ENCODE assay signal across 21 cellular contexts in genomic region chr21:42847051-42847707, GRCh38. TPM values are rescaled to one million over a fixed set of nuclear protein-coding genes. Genes with fewer than 3 reads are reported as not detected.
A peak's percentile ranks its signal among the peaks of the same experiment; 100 is the strongest.
DNase-seq lines count a peak whose midpoint lies in the region; ATAC-seq, FAIRE-seq and TF ChIP-seq lines count a peak whose summit lies in the region.
"Had no signal": no experiment of that assay in that cellular context is flagged by ENCODE, and none has a peak within 500 bp of the region (broad histone marks: within the 10 kb centered on the region; RNA-seq: fewer than 3 reads in every experiment).

No MANE protein-coding gene starts in this region.

- H3K27ac ChIP-seq in right lobe of liver = no peak overlapping the region
- H3K27ac ChIP-seq in HepG2 (ENCODE audit: extremely low read length, insufficient read depth, low read length) = no peak overlapping the region
- peak overlapping the region; percentile 27; the same call in 1 of the 2 replicates for H3K27ac ChIP-seq in VCaP
- no peak overlapping the region for H3K27ac ChIP-seq in lower lobe of right lung
- H3K27ac ChIP-seq in upper lobe of right lung = no peak overlapping the region
- H3K27ac ChIP-seq: ovary, upper lobe of left lung had no signal

- H3K27me3 ChIP-seq in right lobe of liver (no peaks in the 10 kb centered on the region), HepG2 (ENCODE audit: control insufficient read depth in 1 of 2, insufficient read depth in 2 of 2, low read length in 2 of 2) (no peaks in the 10 kb centered on the region), lower lobe of right lung (ENCODE audit: low read depth) (no peaks in the 10 kb centered on the region), upper lobe of right lung (no peaks in the 10 kb centered on the region)
- H3K27me3 ChIP-seq: ovary, upper lobe of left lung had no signal

- H3K36me3 ChIP-seq in right lobe of liver = peaks cover 0 to 39% (median 13%) of the 10 kb centered on the region in 4 donors
- peaks cover 27 to 81% of the 10 kb centered on the region in 2 experiments for H3K36me3 ChIP-seq in HepG2 (replicated peaks in 1 of 2; ENCODE audit: control insufficient read depth in 1 of 2, insufficient read depth in 2 of 2, low read length in 2 of 2)
- peaks cover 91% of the 10 kb centered on the region for H3K36me3 ChIP-seq in lower lobe of right lung
- peaks cover 74% of the 10 kb centered on the region for H3K36me3 ChIP-seq in upper lobe of right lung
- H3K36me3 ChIP-seq: ovary had no signal

- H3K4me3 ChIP-seq in right lobe of liver = no peak overlapping the region
- H3K4me3 ChIP-seq in HepG2 (replicated peaks in 1 of 3; ENCODE audit: insufficient read depth in 1 of 3, low read depth in 2 of 3, low read length in 3 of 3) = no peak overlapping the region
- no peak overlapping the region for H3K4me3 ChIP-seq in lower lobe of right lung
- H3K4me3 ChIP-seq in upper lobe of right lung = no peak overlapping the region
- H3K4me3 ChIP-seq: ovary, upper lobe of left lung had no signal

- H3K9me3 ChIP-seq in right lobe of liver (no peaks in the 10 kb centered on the region), HepG2 (ENCODE audit: low read length) (no peaks in the 10 kb centered on the region), lower lobe of right lung (no peaks in the 10 kb centered on the region), upper lobe of right lung (no peaks in the 10 kb centered on the region)
- H3K9me3 ChIP-seq: ovary, upper lobe of left lung had no signal

- no peak overlapping the region for H2AFZ ChIP-seq in HepG2 (ENCODE audit: low read length)

- TF ChIP-seq CTCF in right lobe of liver (IDR thresholded peaks at IDR 0.05) = no peak
- TF ChIP-seq CTCF in HepG2 (CRISPR knock-in tag; IDR thresholded peaks at IDR 0.05) = no peak
- no peak for TF ChIP-seq CTCF in VCaP (conservative IDR thresholded peaks at IDR 0.05)
- no peak for TF ChIP-seq CTCF in lower lobe of right lung (IDR thresholded peaks at IDR 0.05)
- no peak for TF ChIP-seq CTCF in upper lobe of right lung (IDR thresholded peaks at IDR 0.05)

- BruUV-seq in HepG2 (replicated peaks; lab: Mats Ljungman, UMichigan) = no TSS peak

- H3K4me1 ChIP-seq in right lobe of liver = peaks cover 0 to 19% (median 12%) of the 10 kb centered on the region in 4 donors
- no peaks in the 10 kb centered on the region for H3K4me1 ChIP-seq in HepG2 (ENCODE audit: insufficient read depth, low read length)
- peaks cover 10% of the 10 kb centered on the region for H3K4me1 ChIP-seq in lower lobe of right lung
- H3K4me1 ChIP-seq in upper lobe of right lung = peaks cover 5% of the 10 kb centered on the region

- TF ChIP-seq RAD21 in HepG2 (CRISPR knock-in tag; IDR thresholded peaks at IDR 0.05) = no peak

- in situ Hi-C loops in HepG2 (cut with HindIII; ENCODE audit: extremely low pct_ligation_motif_present, low pct_unique_long_range_greater_than_20kb) = no loop called here

- CTCF ChIA-PET in HepG2 (lab: Yijun Ruan, JAX; ENCODE audit: low intra/inter-chr PET ratio, low total read pairs) = no interaction called here

- intact Hi-C loops in right lobe of liver (cut with DNase I) = no loop called here
- intact Hi-C loops in HepG2 (cut with micrococcal nuclease; ENCODE audit: unreplicated experiment) = no loop called here
- intact Hi-C loops in lower lobe of right lung (cut with DNase I) = no loop called here
- intact Hi-C loops in upper lobe of right lung (cut with DNase I) = no loop called here

- ATAC-seq in right lobe of liver (no peak), HepG2 (no peak), lower lobe of right lung (no peak), upper lobe of right lung (no peak), GM21529 (IDR thresholded peaks at IDR 0.05; ENCODE audit: unreplicated experiment) (no peak), GM21515 (IDR thresholded peaks at IDR 0.05; ENCODE audit: unreplicated experiment) (no peak)
- ATAC-seq: activated CD4-positive, alpha-beta T cell treated with anti-CD3 and anti-CD28 coated beads for 36 hours; activated naive CD8-positive, alpha-beta T cell treated with anti-CD3 and anti-CD28 coated beads, Interleukin-2, amount 50 U/mL, for 24 hours; CD8-positive, alpha-beta T cell; naive thymus-derived CD8-positive, alpha-beta T cell had no signal

- no peak overlapping the region for H3K4me2 ChIP-seq in HepG2 (ENCODE audit: low read depth, low read length)

- POLR2A ChIA-PET in HepG2 (lab: Yijun Ruan, JAX) = no interaction called here

- no peak overlapping the region for H3K9ac ChIP-seq in HepG2 (ENCODE audit: insufficient read depth, low read depth, low read length)

- 58% methylated on average over 4 of the region's 18 CpGs for WGBS in right lobe of liver (ENCODE audit: insufficient coverage, low coverage, low lambda C conversion rate, missing lambda C conversion rate)
- 92% methylated on average over 17 of the region's 18 CpGs for WGBS in HepG2 (ENCODE audit: low lambda C conversion rate)

- TF ChIP-seq POLR2A in right lobe of liver (IDR thresholded peaks at IDR 0.05) (no peak), HepG2 (IDR thresholded peaks at IDR 0.05; ENCODE audit: insufficient read depth in 1 of 2, low read depth in 2 of 2, low read length in 2 of 2) (no peak)

- peak in 2 of 3 donors; percentile 18 to 35 for DNase-seq in right lobe of liver
- DNase-seq in HepG2 (ENCODE audit: low spot score) = no peak
- DNase-seq in lower lobe of right lung = peak; percentile 31
- DNase-seq in upper lobe of right lung = peak; percentile 61
- DNase-seq in NCI-H146 (lab: John Stamatoyannopoulos, UW) = no peak
- DNase-seq: activated CD4-positive, alpha-beta T cell treated with anti-CD3 and anti-CD28 coated beads for 36 hours; activated naive CD8-positive, alpha-beta T cell treated with anti-CD3 and anti-CD28 coated beads, Interleukin-2, amount 50 U/mL, for 24 hours; CD8-positive, alpha-beta T cell; cerebellar nuclear complex; NCI-H1105 treated with DMSO at 0.1 percent for 48 hours; NCI-H2081; NCI-H446 treated with DMSO at 0.1 percent for 48 hours; OCI-M1; SHP77 treated with DMSO at 0.1 percent for 48 hours; stimulated activated CD4-positive, alpha-beta T cell treated with anti-CD3 and anti-CD28 coated beads, Interleukin-15, amount 100 ng/mL, for 24 hours; upper lobe of left lung had no signal

- H4K20me1 ChIP-seq in HepG2 (ENCODE audit: insufficient read depth, low read length) = no peaks in the 10 kb centered on the region

- TF ChIP-seq EP300 in HepG2 (IDR thresholded peaks at IDR 0.05; ENCODE audit: low read depth in 2 of 2, low read length in 2 of 2) (no peak), HepG2 (CRISPR knock-in tag; IDR thresholded peaks at IDR 0.05; ENCODE audit: borderline replicate concordance) (no peak)

- peaks cover 6% of the 10 kb centered on the region for H3K79me2 ChIP-seq in HepG2 (ENCODE audit: insufficient read depth, low read length)

- FAIRE-seq in HepG2 (lab: Jason Lieb, UNC) = no peak

RNA-seq across cellular contexts. Expression of gene WDR4, which starts 32.2 kb away (rescaled TPM):
- 10 to 100 TPM in 1 of 6 experiments, 1 to 10 TPM in 5; 6.3 to 10.5 (median 8.0) TPM for total RNA-seq in right lobe of liver
- 14.4 and 14.8 TPM in 2 replicates for total RNA-seq in HepG2 (2016; rRNA removed; fragmentation: Illumina TruSeq; extraction: Trizol)
- total RNA-seq in HepG2 (2016; cell fraction: cytosol; rRNA removed; fragmentation: Illumina TruSeq; extraction: Trizol; ENCODE audit: low read depth) = 5.6 and 6.6 TPM in 2 replicates
- total RNA-seq in HepG2 (2016; cell fraction: insoluble cytoplasmic fraction; rRNA removed; fragmentation: Illumina TruSeq; extraction: Trizol) = 13.1 and 14.9 TPM in 2 replicates
- 6.4 and 7.7 TPM in 2 replicates for total RNA-seq in HepG2 (2016; cell fraction: membrane; rRNA removed; fragmentation: Illumina TruSeq; extraction: Trizol)
- 19.0 and 23.6 TPM in 2 replicates for total RNA-seq in HepG2 (2016; cell fraction: nucleus; rRNA removed; fragmentation: Illumina TruSeq; extraction: Trizol)
- 10.9 and 11.3 TPM in 2 replicates for polyA plus RNA-seq in HepG2 (2011; rRNA removed)
- 9.4 and 15.2 TPM in 2 replicates for polyA plus RNA-seq in HepG2 (2011; cell fraction: cytosol; rRNA removed)
- polyA plus RNA-seq in HepG2 (2011; cell fraction: nucleus; rRNA removed) = 45.2 and 52.9 TPM in 2 replicates
- 10.2 and 10.8 TPM in 2 replicates for polyA plus RNA-seq in HepG2 (2012)
- polyA plus RNA-seq in HepG2 (2016; cell fraction: cytosol; fragmentation: Illumina TruSeq; extraction: Trizol; ENCODE audit: low read depth) = 3.4 and 3.8 TPM in 2 replicates
- polyA plus RNA-seq in HepG2 (2016; cell fraction: insoluble cytoplasmic fraction; fragmentation: Illumina TruSeq; extraction: Trizol; ENCODE audit: low read depth) = 17.9 and 21.8 TPM in 2 replicates
- 5.6 and 6.6 TPM in 2 replicates for polyA plus RNA-seq in HepG2 (2016; cell fraction: membrane; fragmentation: Illumina TruSeq; extraction: Trizol; ENCODE audit: low read depth)
- 29.4 and 30.7 TPM in 2 replicates for polyA plus RNA-seq in HepG2 (2016; cell fraction: nucleus; fragmentation: Illumina TruSeq; extraction: Trizol; ENCODE audit: insufficient read depth, low read depth)
- polyA minus RNA-seq in HepG2 (2011; rRNA and poly(A)+ RNA removed; ENCODE audit: low replicate concordance) = 35.6 and 97.8 TPM in 2 replicates
- polyA minus RNA-seq in HepG2 (2011; cell fraction: cytosol; rRNA and poly(A)+ RNA removed) = 5.3 and 5.5 TPM in 2 replicates
- 31.8 and 38.4 TPM in 2 replicates for polyA minus RNA-seq in HepG2 (2011; cell fraction: nucleus; rRNA and poly(A)+ RNA removed)
- 17.1 TPM for total RNA-seq in lower lobe of right lung
- 18.4 TPM for total RNA-seq in upper lobe of right lung

RNA-seq across cellular contexts. Expression of gene NDUFV3, which starts 45.9 kb away (rescaled TPM):
- 10 to 100 TPM; 18.9 to 39.1 (median 23.6) TPM for total RNA-seq in right lobe of liver
- 29.6 and 35.7 TPM in 2 replicates for total RNA-seq in HepG2 (2016; rRNA removed; fragmentation: Illumina TruSeq; extraction: Trizol)
- total RNA-seq in HepG2 (2016; cell fraction: cytosol; rRNA removed; fragmentation: Illumina TruSeq; extraction: Trizol; ENCODE audit: low read depth) = 10.7 and 12.6 TPM in 2 replicates
- 29.5 and 34.4 TPM in 2 replicates for total RNA-seq in HepG2 (2016; cell fraction: insoluble cytoplasmic fraction; rRNA removed; fragmentation: Illumina TruSeq; extraction: Trizol)
- 17.4 and 17.6 TPM in 2 replicates for total RNA-seq in HepG2 (2016; cell fraction: membrane; rRNA removed; fragmentation: Illumina TruSeq; extraction: Trizol)
- total RNA-seq in HepG2 (2016; cell fraction: nucleus; rRNA removed; fragmentation: Illumina TruSeq; extraction: Trizol) = 14.6 and 17.9 TPM in 2 replicates
- 14.2 and 15.4 TPM in 2 replicates for polyA plus RNA-seq in HepG2 (2011; rRNA removed)
- 15.0 and 17.3 TPM in 2 replicates for polyA plus RNA-seq in HepG2 (2011; cell fraction: cytosol; rRNA removed)
- 11.9 and 13.2 TPM in 2 replicates for polyA plus RNA-seq in HepG2 (2011; cell fraction: nucleus; rRNA removed)
- 17.6 and 21.1 TPM in 2 replicates for polyA plus RNA-seq in HepG2 (2012)
- 11.7 and 13.4 TPM in 2 replicates for polyA plus RNA-seq in HepG2 (2016; cell fraction: cytosol; fragmentation: Illumina TruSeq; extraction: Trizol; ENCODE audit: low read depth)
- polyA plus RNA-seq in HepG2 (2016; cell fraction: insoluble cytoplasmic fraction; fragmentation: Illumina TruSeq; extraction: Trizol; ENCODE audit: low read depth) = 27.9 and 29.5 TPM in 2 replicates
- 13.6 and 15.3 TPM in 2 replicates for polyA plus RNA-seq in HepG2 (2016; cell fraction: membrane; fragmentation: Illumina TruSeq; extraction: Trizol; ENCODE audit: low read depth)
- polyA plus RNA-seq in HepG2 (2016; cell fraction: nucleus; fragmentation: Illumina TruSeq; extraction: Trizol; ENCODE audit: insufficient read depth, low read depth) = 20.7 and 24.6 TPM in 2 replicates
- polyA minus RNA-seq in HepG2 (2011; rRNA and poly(A)+ RNA removed; ENCODE audit: low replicate concordance) = 10.6 and 20.7 TPM in 2 replicates
- 14.2 and 15.6 TPM in 2 replicates for polyA minus RNA-seq in HepG2 (2011; cell fraction: cytosol; rRNA and poly(A)+ RNA removed)
- polyA minus RNA-seq in HepG2 (2011; cell fraction: nucleus; rRNA and poly(A)+ RNA removed) = 8.2 and 14.2 TPM in 2 replicates
- total RNA-seq in lower lobe of right lung = 35.7 TPM
- total RNA-seq in upper lobe of right lung = 38.5 TPM

Comparison
In these comparisons a context has a peak if more than half of its experiments do, and no peak if none do; other contexts are left out.
1. DNase-seq: peak in right lobe of liver (2 of 3), lower lobe of right lung (single experiment) and upper lobe of right lung (single experiment); none in HepG2 (single experiment) and NCI-H146 (single experiment).